ENCODE assay signal across 8 cellular contexts in the genomic region with DNA sequence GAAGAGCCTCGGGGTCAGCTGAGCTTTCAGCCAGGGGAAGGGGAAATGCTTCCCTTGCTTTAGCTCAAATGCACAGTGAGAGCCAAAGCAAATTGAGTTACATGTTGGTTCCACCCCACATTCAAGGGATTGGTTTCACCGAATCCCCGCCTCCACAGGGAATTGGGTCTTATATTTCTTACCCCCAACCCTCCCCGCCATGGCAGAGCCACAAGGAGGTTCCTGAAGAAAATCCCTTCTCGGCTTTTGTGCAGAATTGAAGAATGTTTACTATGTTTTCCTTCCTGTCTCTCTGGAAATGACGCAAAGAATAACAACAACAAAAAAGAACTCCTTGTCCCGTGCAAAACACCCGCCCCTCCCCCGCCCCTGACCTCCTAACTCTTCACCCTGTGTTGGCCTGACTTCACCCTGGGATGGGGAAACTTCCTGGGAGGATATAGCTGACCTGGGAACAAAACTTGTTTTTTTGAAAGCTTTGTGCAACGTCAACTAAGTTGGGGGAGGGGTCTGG. TPM values are rescaled to one million over a fixed set of nuclear protein-coding genes. Genes with fewer than 3 reads are reported as not detected.
DNase-seq lines count a peak whose midpoint lies in the region; ATAC-seq and TF ChIP-seq lines count a peak whose summit lies in the region.

No MANE protein-coding gene starts in this region.

- H3K9ac ChIP-seq in ES-I3 (ENCODE audit: low read depth, low read length) = peak overlapping the region; percentile 13; the same call in 1 of the 2 replicates
- peak overlapping the region; percentile 40 for H3K9ac ChIP-seq in iPS-18a (ENCODE audit: low read length)

- H3K27ac ChIP-seq in caudate nucleus (ENCODE audit: low read depth, low read length) (peak overlapping the region; percentile 84), iPS-18a (ENCODE audit: low read length) (peak overlapping the region; percentile 68), OCI-LY7 (ENCODE audit: low read depth, low read length, poor library complexity, severe bottlenecking) (no peak overlapping the region)

- H3K9me3 ChIP-seq in ES-I3 (ENCODE audit: control insufficient read depth, insufficient read depth, low read length) (no peaks in the 10 kb centered on the region), iPS-18a (ENCODE audit: control insufficient read depth, low read depth, low read length) (no peaks in the 10 kb centered on the region), OCI-LY7 (ENCODE audit: low read length) (no peaks in the 10 kb centered on the region)

- CTCF ChIA-PET in OCI-LY7 (lab: Charles Lee; ENCODE audit: unreplicated experiment) = interaction anchor here (0.6 kb wide), 1 partner anchor 13 kb away, joined by 3 read pairs; no protein-coding TSS in a partner anchor

- intact Hi-C loops in OCI-LY7 (cut with micrococcal nuclease; ENCODE audit: unreplicated experiment) = no loop called here

- H4K20me1 ChIP-seq in OCI-LY7 (ENCODE audit: insufficient read depth, low read length) = no peaks in the 10 kb centered on the region

- no TSS peak for BruUV-seq in OCI-LY7 (replicated peaks; lab: Mats Ljungman, UMichigan)

- POLR2A ChIA-PET in OCI-LY7 (lab: Charles Lee) = interaction anchor here (0.7 to 1.4 kb wide), 2 partner anchors 9 to 23 kb away, joined by 3 read pairs; no protein-coding TSS in a partner anchor

- DNase-seq in caudate nucleus (lab: John Stamatoyannopoulos, UW) (peak in 2 of 61 donors; percentile 19), pulmonary artery endothelial cell (ENCODE audit: low read depth, low spot score) (peak; percentile 60), NCI-H774 (lab: John Stamatoyannopoulos, UW) (no peak), OCI-LY7 (ENCODE audit: low spot score) (no peak)
- DNase-seq in activated naive CD4-positive, alpha-beta T cell treated with Interleukin-2 at 50 U/mL for 16 hours = no peak

- H3K4me1 ChIP-seq in ES-I3 (ENCODE audit: insufficient read depth, low read length) (peaks cover 3% of the 10 kb centered on the region; the same call in 1 of the 2 replicates), iPS-18a (ENCODE audit: control insufficient read depth, low read depth, low read length) (peaks cover 17% of the 10 kb centered on the region), OCI-LY7 (ENCODE audit: insufficient read depth, low read length, poor library complexity, severe bottlenecking) (peaks cover 2% of the 10 kb centered on the region)

- no peaks in the 10 kb centered on the region for H3K9me2 ChIP-seq in OCI-LY7 (ENCODE audit: insufficient read depth, low read length)

- H2AFZ ChIP-seq in OCI-LY7 (ENCODE audit: low read length) = no peak overlapping the region

- H3K4me3 ChIP-seq in iPS-18a (ENCODE audit: low read length) (peak overlapping the region; percentile 58), OCI-LY7 (ENCODE audit: low read depth, low read length, poor library complexity, severe bottlenecking) (no peak overlapping the region)

- H3K27me3 ChIP-seq in iPS-18a (ENCODE audit: control insufficient read depth, insufficient read depth, low read length) = no peaks in the 10 kb centered on the region

- no peaks in the 10 kb centered on the region for H3K79me2 ChIP-seq in OCI-LY7 (ENCODE audit: insufficient read depth, low read depth, low read length)

- TF ChIP-seq CTCF in OCI-LY7 (conservative IDR thresholded peaks at IDR 0.05; ENCODE audit: low read length) = no peak

- H3K4me2 ChIP-seq in OCI-LY7 (ENCODE audit: low read length) = no peak overlapping the region

- no peaks in the 10 kb centered on the region for H3K36me3 ChIP-seq in ES-I3 (ENCODE audit: insufficient read depth, low read length)
- H3K36me3 ChIP-seq in iPS-18a (ENCODE audit: control insufficient read depth, low read depth, low read length) = no peaks in the 10 kb centered on the region
- no peaks in the 10 kb centered on the region for H3K36me3 ChIP-seq in OCI-LY7 (ENCODE audit: insufficient read depth, low read length)

- ATAC-seq in GM21423 (IDR thresholded peaks at IDR 0.05; ENCODE audit: unreplicated experiment) = no peak

RNA-seq across cellular contexts. Expression of a gene that starts 21.9 kb away (rescaled TPM):
- total RNA-seq in pulmonary artery endothelial cell (15.0 and 15.9 TPM in 2 replicates), OCI-LY7 (2022) (20.9 and 24.1 TPM in 2 replicates)
- total RNA-seq in OCI-LY7 (2014; rRNA removed; shearing (Covaris generic)) = 31.7 and 43.4 TPM in 2 replicates

RNA-seq across cellular contexts. Expression of a gene that starts 47.7 kb away (rescaled TPM):
- total RNA-seq in pulmonary artery endothelial cell (16.4 and 18.7 TPM in 2 replicates), OCI-LY7 (2022) (23.7 and 23.8 TPM in 2 replicates)
- total RNA-seq in OCI-LY7 (2014; rRNA removed; shearing (Covaris generic)) = 18.8 and 25.8 TPM in 2 replicates
